1 cellular context compared by ENCODE assay signal in genomic region chr14:76953196-76953945, GRCh38.
TF ChIP-seq lines count a peak whose summit lies in the region.

No MANE protein-coding gene starts in this region.

TF ChIP-seq in HepG2, 621 proteins besides CTCF, POLR2A, EP300 and RAD21 (continued from another document and continues in another):
- TF ChIP-seq ELF4 (CRISPR knock-in tag; IDR thresholded peaks at IDR 0.05; ENCODE audit: borderline replicate concordance): no peak
- TF ChIP-seq PHF21A (CRISPR knock-in tag; IDR thresholded peaks at IDR 0.05): no peak
- no peak for TF ChIP-seq MAF1 (CRISPR knock-in tag; IDR thresholded peaks at IDR 0.05; ENCODE audit: borderline replicate concordance)
- no peak for TF ChIP-seq MED1 (CRISPR knock-in tag; IDR thresholded peaks at IDR 0.05)
- 0 out of 2 replicates have a peak, but pooled peaks have one; percentile 12 for TF ChIP-seq ELF1 (CRISPR knock-in tag; IDR thresholded peaks at IDR 0.05)
- peak; percentile 52; the same call in 1 of the 2 replicates for TF ChIP-seq NRL (CRISPR knock-in tag; IDR thresholded peaks at IDR 0.05; ENCODE audit: borderline replicate concordance)
- no peak for TF ChIP-seq ZNF512 (CRISPR knock-in tag; IDR thresholded peaks at IDR 0.05)
- 0 out of 2 replicates have a peak, but pooled peaks have one; percentile 31 for TF ChIP-seq ZNF501 (CRISPR knock-in tag; IDR thresholded peaks at IDR 0.05)
- TF ChIP-seq HCFC1 (IDR thresholded peaks at IDR 0.05; ENCODE audit: low read depth, low read length): no peak
- no peak for TF ChIP-seq SRSF9 (IDR thresholded peaks at IDR 0.05; ENCODE audit: borderline replicate concordance, insufficient read depth, low read depth, low read length, poor library complexity, severe bottlenecking)
- peak; percentile 36; the same call in 1 of the 2 replicates for TF ChIP-seq FOSL2 (CRISPR knock-in tag; IDR thresholded peaks at IDR 0.05)
- TF ChIP-seq, protein P1, sequence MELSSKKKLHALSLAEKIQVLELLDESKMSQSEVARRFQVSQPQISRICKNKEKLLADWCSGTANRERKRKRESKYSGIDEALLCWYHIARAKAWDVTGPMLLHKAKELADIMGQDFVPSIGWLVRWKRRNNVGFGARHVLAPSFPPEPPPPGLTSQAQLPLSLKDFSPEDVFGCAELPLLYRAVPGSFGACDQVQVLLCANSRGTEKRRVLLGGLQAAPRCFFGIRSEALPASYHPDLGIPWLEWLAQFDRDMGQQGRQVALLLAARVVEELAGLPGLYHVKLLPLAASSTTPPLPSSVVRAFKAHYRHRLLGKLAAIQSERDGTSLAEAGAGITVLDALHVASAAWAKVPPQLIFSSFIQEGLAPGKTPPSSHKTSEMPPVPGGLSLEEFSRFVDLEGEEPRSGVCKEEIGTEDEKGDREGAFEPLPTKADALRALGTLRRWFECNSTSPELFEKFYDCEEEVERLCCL (CRISPR knock-in tag; IDR thresholded peaks at IDR 0.05; ENCODE audit: borderline replicate concordance): no peak
- TF ChIP-seq SPEN (CRISPR knock-in tag; IDR thresholded peaks at IDR 0.05; ENCODE audit: low read depth): no peak
- no peak for TF ChIP-seq HMGA1 (CRISPR knock-in tag; conservative IDR thresholded peaks at IDR 0.05)
- TF ChIP-seq ZFP91 (CRISPR knock-in tag; IDR thresholded peaks at IDR 0.05; ENCODE audit: borderline replicate concordance): peak; percentile 54; the same call in 1 of the 2 replicates
- no peak for TF ChIP-seq ZFYVE20 (CRISPR knock-in tag; IDR thresholded peaks at IDR 0.05; ENCODE audit: borderline replicate concordance, low read depth)
- TF ChIP-seq, protein P2, sequence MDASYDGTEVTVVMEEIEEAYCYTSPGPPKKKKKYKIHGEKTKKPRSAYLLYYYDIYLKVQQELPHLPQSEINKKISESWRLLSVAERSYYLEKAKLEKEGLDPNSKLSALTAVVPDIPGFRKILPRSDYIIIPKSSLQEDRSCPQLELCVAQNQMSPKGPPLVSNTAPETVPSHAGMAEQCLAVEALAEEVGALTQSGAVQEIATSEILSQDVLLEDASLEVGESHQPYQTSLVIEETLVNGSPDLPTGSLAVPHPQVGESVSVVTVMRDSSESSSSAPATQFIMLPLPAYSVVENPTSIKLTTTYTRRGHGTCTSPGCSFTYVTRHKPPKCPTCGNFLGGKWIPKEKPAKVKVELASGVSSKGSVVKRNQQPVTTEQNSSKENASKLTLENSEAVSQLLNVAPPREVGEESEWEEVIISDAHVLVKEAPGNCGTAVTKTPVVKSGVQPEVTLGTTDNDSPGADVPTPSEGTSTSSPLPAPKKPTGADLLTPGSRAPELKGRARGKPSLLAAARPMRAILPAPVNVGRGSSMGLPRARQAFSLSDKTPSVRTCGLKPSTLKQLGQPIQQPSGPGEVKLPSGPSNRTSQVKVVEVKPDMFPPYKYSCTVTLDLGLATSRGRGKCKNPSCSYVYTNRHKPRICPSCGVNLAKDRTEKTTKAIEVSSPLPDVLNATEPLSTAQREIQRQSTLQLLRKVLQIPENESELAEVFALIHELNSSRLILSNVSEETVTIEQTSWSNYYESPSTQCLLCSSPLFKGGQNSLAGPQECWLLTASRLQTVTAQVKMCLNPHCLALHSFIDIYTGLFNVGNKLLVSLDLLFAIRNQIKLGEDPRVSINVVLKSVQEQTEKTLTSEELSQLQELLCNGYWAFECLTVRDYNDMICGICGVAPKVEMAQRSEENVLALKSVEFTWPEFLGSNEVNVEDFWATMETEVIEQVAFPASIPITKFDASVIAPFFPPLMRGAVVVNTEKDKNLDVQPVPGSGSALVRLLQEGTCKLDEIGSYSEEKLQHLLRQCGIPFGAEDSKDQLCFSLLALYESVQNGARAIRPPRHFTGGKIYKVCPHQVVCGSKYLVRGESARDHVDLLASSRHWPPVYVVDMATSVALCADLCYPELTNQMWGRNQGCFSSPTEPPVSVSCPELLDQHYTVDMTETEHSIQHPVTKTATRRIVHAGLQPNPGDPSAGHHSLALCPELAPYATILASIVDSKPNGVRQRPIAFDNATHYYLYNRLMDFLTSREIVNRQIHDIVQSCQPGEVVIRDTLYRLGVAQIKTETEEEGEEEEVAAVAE (CRISPR knock-in tag; IDR thresholded peaks at IDR 0.05; ENCODE audit: borderline replicate concordance): no peak
- TF ChIP-seq ZXDC (CRISPR knock-in tag; IDR thresholded peaks at IDR 0.05): no peak
- peak; percentile 79 for TF ChIP-seq ZFY (CRISPR knock-in tag; IDR thresholded peaks at IDR 0.05)
- peak; percentile 47; the same call in 1 of the 2 replicates for TF ChIP-seq POLR2G (IDR thresholded peaks at IDR 0.05; ENCODE audit: low read depth, low read length)
- no peak for TF ChIP-seq SALL1 (CRISPR knock-in tag; IDR thresholded peaks at IDR 0.05)
- TF ChIP-seq ZNF605 (CRISPR knock-in tag; IDR thresholded peaks at IDR 0.05): no peak
- TF ChIP-seq, protein P3, sequence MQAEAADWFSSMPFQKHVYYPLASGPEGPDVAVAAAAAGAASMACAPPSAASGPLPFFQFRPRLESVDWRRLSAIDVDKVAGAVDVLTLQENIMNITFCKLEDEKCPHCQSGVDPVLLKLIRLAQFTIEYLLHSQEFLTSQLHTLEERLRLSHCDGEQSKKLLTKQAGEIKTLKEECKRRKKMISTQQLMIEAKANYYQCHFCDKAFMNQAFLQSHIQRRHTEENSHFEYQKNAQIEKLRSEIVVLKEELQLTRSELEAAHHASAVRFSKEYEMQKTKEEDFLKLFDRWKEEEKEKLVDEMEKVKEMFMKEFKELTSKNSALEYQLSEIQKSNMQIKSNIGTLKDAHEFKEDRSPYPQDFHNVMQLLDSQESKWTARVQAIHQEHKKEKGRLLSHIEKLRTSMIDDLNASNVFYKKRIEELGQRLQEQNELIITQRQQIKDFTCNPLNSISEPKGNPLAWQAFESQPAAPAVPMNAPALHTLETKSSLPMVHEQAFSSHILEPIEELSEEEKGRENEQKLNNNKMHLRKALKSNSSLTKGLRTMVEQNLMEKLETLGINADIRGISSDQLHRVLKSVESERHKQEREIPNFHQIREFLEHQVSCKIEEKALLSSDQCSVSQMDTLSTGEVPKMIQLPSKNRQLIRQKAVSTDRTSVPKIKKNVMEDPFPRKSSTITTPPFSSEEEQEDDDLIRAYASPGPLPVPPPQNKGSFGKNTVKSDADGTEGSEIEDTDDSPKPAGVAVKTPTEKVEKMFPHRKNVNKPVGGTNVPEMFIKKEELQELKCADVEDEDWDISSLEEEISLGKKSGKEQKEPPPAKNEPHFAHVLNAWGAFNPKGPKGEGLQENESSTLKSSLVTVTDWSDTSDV (CRISPR knock-in tag; IDR thresholded peaks at IDR 0.05): no peak
- TF ChIP-seq NFYB (CRISPR knock-in tag; IDR thresholded peaks at IDR 0.05): no peak
- TF ChIP-seq ZNF776 (CRISPR knock-in tag; IDR thresholded peaks at IDR 0.05): no peak
- no peak for TF ChIP-seq ZBTB43 (CRISPR knock-in tag; conservative IDR thresholded peaks at IDR 0.05)
- TF ChIP-seq RFXAP (CRISPR knock-in tag; IDR thresholded peaks at IDR 0.05; ENCODE audit: borderline replicate concordance): no peak
- TF ChIP-seq, protein P4, sequence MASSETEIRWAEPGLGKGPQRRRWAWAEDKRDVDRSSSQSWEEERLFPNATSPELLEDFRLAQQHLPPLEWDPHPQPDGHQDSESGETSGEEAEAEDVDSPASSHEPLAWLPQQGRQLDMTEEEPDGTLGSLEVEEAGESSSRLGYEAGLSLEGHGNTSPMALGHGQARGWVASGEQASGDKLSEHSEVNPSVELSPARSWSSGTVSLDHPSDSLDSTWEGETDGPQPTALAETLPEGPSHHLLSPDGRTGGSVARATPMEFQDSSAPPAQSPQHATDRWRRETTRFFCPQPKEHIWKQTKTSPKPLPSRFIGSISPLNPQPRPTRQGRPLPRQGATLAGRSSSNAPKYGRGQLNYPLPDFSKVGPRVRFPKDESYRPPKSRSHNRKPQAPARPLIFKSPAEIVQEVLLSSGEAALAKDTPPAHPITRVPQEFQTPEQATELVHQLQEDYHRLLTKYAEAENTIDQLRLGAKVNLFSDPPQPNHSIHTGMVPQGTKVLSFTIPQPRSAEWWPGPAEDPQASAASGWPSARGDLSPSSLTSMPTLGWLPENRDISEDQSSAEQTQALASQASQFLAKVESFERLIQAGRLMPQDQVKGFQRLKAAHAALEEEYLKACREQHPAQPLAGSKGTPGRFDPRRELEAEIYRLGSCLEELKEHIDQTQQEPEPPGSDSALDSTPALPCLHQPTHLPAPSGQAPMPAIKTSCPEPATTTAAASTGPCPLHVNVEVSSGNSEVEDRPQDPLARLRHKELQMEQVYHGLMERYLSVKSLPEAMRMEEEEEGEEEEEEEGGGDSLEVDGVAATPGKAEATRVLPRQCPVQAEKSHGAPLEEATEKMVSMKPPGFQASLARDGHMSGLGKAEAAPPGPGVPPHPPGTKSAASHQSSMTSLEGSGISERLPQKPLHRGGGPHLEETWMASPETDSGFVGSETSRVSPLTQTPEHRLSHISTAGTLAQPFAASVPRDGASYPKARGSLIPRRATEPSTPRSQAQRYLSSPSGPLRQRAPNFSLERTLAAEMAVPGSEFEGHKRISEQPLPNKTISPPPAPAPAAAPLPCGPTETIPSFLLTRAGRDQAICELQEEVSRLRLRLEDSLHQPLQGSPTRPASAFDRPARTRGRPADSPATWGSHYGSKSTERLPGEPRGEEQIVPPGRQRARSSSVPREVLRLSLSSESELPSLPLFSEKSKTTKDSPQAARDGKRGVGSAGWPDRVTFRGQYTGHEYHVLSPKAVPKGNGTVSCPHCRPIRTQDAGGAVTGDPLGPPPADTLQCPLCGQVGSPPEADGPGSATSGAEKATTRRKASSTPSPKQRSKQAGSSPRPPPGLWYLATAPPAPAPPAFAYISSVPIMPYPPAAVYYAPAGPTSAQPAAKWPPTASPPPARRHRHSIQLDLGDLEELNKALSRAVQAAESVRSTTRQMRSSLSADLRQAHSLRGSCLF (CRISPR knock-in tag; IDR thresholded peaks at IDR 0.05; ENCODE audit: borderline replicate concordance): no peak
- no peak for TF ChIP-seq ZNF850 (CRISPR knock-in tag; conservative IDR thresholded peaks at IDR 0.05)
- TF ChIP-seq ZSCAN20 (CRISPR knock-in tag; IDR thresholded peaks at IDR 0.05; ENCODE audit: borderline replicate concordance): no peak
- no peak for TF ChIP-seq ZNF263 (CRISPR knock-in tag; IDR thresholded peaks at IDR 0.05)
- no peak for TF ChIP-seq RBM22 (optimal IDR thresholded peaks at IDR 0.05; ENCODE audit: low read length)
- no peak for TF ChIP-seq TMF1 (CRISPR knock-in tag; IDR thresholded peaks at IDR 0.05; ENCODE audit: low read depth)
- TF ChIP-seq ZBTB38 (CRISPR knock-in tag; IDR thresholded peaks at IDR 0.05): peak; percentile 50; the same call in 1 of the 2 replicates
- TF ChIP-seq MBNL3 (CRISPR knock-in tag; conservative IDR thresholded peaks at IDR 0.05): no peak
- TF ChIP-seq ZSCAN21 (CRISPR knock-in tag; IDR thresholded peaks at IDR 0.05; ENCODE audit: borderline replicate concordance): peak; percentile 62; the same call in 1 of the 2 replicates
- no peak for TF ChIP-seq ZNF652 (CRISPR knock-in tag; IDR thresholded peaks at IDR 0.05; ENCODE audit: borderline replicate concordance, low read depth)
- TF ChIP-seq ZNF317 (CRISPR knock-in tag; IDR thresholded peaks at IDR 0.05): no peak
- no peak for TF ChIP-seq ZBTB3 (CRISPR knock-in tag; IDR thresholded peaks at IDR 0.05; ENCODE audit: borderline replicate concordance, low read depth)
